In genomic region chr2:201858781-201859180, GRCh38 we compare ENCODE assay signal across 8 cellular contexts. TPM values are rescaled to one million over a fixed set of nuclear protein-coding genes. Genes with fewer than 3 reads are reported as not detected.
DNase-seq lines count a peak whose midpoint lies in the region; ATAC-seq and TF ChIP-seq lines count a peak whose summit lies in the region.

No MANE protein-coding gene starts in this region.

- H3K27me3 Mint-ChIP-seq in activated CD4-positive, alpha-beta T cell treated with anti-CD3 and anti-CD28 coated beads, Interleukin-2, amount 10 ng/mL, durations not matched to agents 7 days and 5 days: peaks cover 36% of the 10 kb centered on the region

- DNase-seq in activated CD4-positive, alpha-beta T cell treated with anti-CD3 and anti-CD28 coated beads, Interleukin-2, amount 10 ng/mL, durations not matched to agents 7 days and 5 days: peak; percentile 6
- DNase-seq in hepatocyte (ENCODE audit: low spot score) (peak; percentile 35), SK-N-SH (no peak), GDM1 (lab: John Stamatoyannopoulos, UW) (no peak), upper lobe of right lung (no peak), CD1c-positive myeloid dendritic cell (ENCODE audit: extremely low spot score) (no peak)
- peak; percentile 44 for DNase-seq in stimulated activated CD4-positive, alpha-beta T cell treated with anti-CD3 and anti-CD28 coated beads, Interleukin-1b, Interleukin-23, amount 100 ng/mL, for 48 hours

- H3K36me3 ChIP-seq in HUES6 (ENCODE audit: control insufficient read depth, insufficient read depth, low read length): no peaks in the 10 kb centered on the region
- no peaks in the 10 kb centered on the region for H3K36me3 ChIP-seq in hepatocyte (replicated peaks; ENCODE audit: insufficient read depth, low read depth)
- no peaks in the 10 kb centered on the region for H3K36me3 ChIP-seq in SK-N-SH (replicated peaks in 1 of 2; ENCODE audit: control insufficient read depth in 1 of 2, insufficient read depth in 2 of 2, low read length in 1 of 2)
- H3K36me3 ChIP-seq in upper lobe of right lung: no peaks in the 10 kb centered on the region

- H3K27ac ChIP-seq in HUES6 (ENCODE audit: low read depth, low read length) (no peak overlapping the region), hepatocyte (peak overlapping the region; percentile 33), SK-N-SH (ENCODE audit: low read depth in 2 of 2, low read length in 1 of 2) (peak overlapping the region in 1 of 2 experiments; percentile 41; a peak in 1 of 4 replicates), upper lobe of right lung (no peak overlapping the region)

- H3F3A ChIP-seq in SK-N-SH (replicated peaks; ENCODE audit: insufficient read depth): peaks cover 28% of the 10 kb centered on the region

- peaks cover 15% of the 10 kb centered on the region for H3K4me1 Mint-ChIP-seq in activated CD4-positive, alpha-beta T cell treated with anti-CD3 and anti-CD28 coated beads, Interleukin-2, amount 10 ng/mL, durations not matched to agents 7 days and 5 days

- H3K9ac ChIP-seq in HUES6 (ENCODE audit: low read length): peak overlapping the region; percentile 31
- no peak overlapping the region for H3K9ac ChIP-seq in SK-N-SH

- H3K4me1 ChIP-seq in HUES6 (ENCODE audit: control insufficient read depth, insufficient read depth, low read length) (peaks cover 33% of the 10 kb centered on the region), hepatocyte (ENCODE audit: insufficient read depth) (peaks cover 15% of the 10 kb centered on the region), SK-N-SH (ENCODE audit: control insufficient read depth in 1 of 2, insufficient read depth in 2 of 2, low read depth in 1 of 2, low read length in 1 of 2) (peaks cover 3 to 36% of the 10 kb centered on the region in 2 experiments), upper lobe of right lung (peaks cover 6% of the 10 kb centered on the region)

- no peaks in the 10 kb centered on the region for H3K27me3 ChIP-seq in HUES6 (ENCODE audit: control insufficient read depth, insufficient read depth, low read length)
- H3K27me3 ChIP-seq in hepatocyte: no peaks in the 10 kb centered on the region
- H3K27me3 ChIP-seq in SK-N-SH (ENCODE audit: insufficient read depth): no peaks in the 10 kb centered on the region
- peaks cover 15% of the 10 kb centered on the region for H3K27me3 ChIP-seq in upper lobe of right lung

- H3K27ac Mint-ChIP-seq in activated CD4-positive, alpha-beta T cell treated with anti-CD3 and anti-CD28 coated beads, Interleukin-2, amount 10 ng/mL, durations not matched to agents 7 days and 5 days: no peak overlapping the region

- CTCF ChIA-PET in activated CD4-positive, alpha-beta T cell treated with anti-CD3 and anti-CD28 coated beads, Interleukin-2, amount 10 ng/mL, durations not matched to agents 7 days and 5 days (lab: Charles Lee): interaction anchor here (1.5 kb wide), 1 partner anchor 11 kb away, joined by 3 read pairs; no protein-coding TSS in a partner anchor
- CTCF ChIA-PET in SK-N-SH (lab: Yijun Ruan, JAX): interaction anchor here (0.9 to 5.8 kb wide), 9 partner anchors 11 to 319 kb away, joined by 3 to 76 read pairs (median 8); partner anchors contain the start of gene CDK15

- no peaks in the 10 kb centered on the region for H3K36me3 Mint-ChIP-seq in activated CD4-positive, alpha-beta T cell treated with anti-CD3 and anti-CD28 coated beads, Interleukin-2, amount 10 ng/mL, durations not matched to agents 7 days and 5 days (ENCODE audit: low read depth)

- intact Hi-C loops in upper lobe of right lung (cut with DNase I): no loop called here

- no peaks in the 10 kb centered on the region for H3K9me2 ChIP-seq in hepatocyte (replicated peaks; ENCODE audit: insufficient read depth)
- H3K9me2 ChIP-seq in SK-N-SH: no peaks in the 10 kb centered on the region

- H3K4me3 Mint-ChIP-seq in activated CD4-positive, alpha-beta T cell treated with anti-CD3 and anti-CD28 coated beads, Interleukin-2, amount 10 ng/mL, durations not matched to agents 7 days and 5 days: no peak overlapping the region

- H3K9me3 ChIP-seq in HUES6 (ENCODE audit: control insufficient read depth, insufficient read depth, low read depth, low read length) (no peaks in the 10 kb centered on the region), hepatocyte (ENCODE audit: low read depth) (no peaks in the 10 kb centered on the region), SK-N-SH (no peaks in the 10 kb centered on the region), upper lobe of right lung (no peaks in the 10 kb centered on the region)

- TF ChIP-seq EP300 in SK-N-SH (IDR thresholded peaks at IDR 0.05; ENCODE audit: borderline replicate concordance in 1 of 2, low read depth in 1 of 2, low read length in 1 of 2): no peak

- H3K9me3 Mint-ChIP-seq in activated CD4-positive, alpha-beta T cell treated with anti-CD3 and anti-CD28 coated beads, Interleukin-2, amount 10 ng/mL, durations not matched to agents 7 days and 5 days: no peaks in the 10 kb centered on the region

- H3K4me2 ChIP-seq in hepatocyte: peak overlapping the region; percentile 69
- H3K4me2 ChIP-seq in SK-N-SH: no peak overlapping the region

- H3K4me3 ChIP-seq in HUES6 (ENCODE audit: low read depth, low read length) (peak overlapping the region; percentile 53), hepatocyte (no peak overlapping the region), SK-N-SH (ENCODE audit: low read depth in 2 of 2, low read length in 1 of 2) (no peak overlapping the region), upper lobe of right lung (no peak overlapping the region)

- TF ChIP-seq CTCF in hepatocyte (IDR thresholded peaks at IDR 0.05; ENCODE audit: poor library complexity) (no peak), SK-N-SH (IDR thresholded peaks at IDR 0.05) (no peak), upper lobe of right lung (IDR thresholded peaks at IDR 0.05) (no peak)

- 10% methylated on average over 11 of the region's 11 CpGs for WGBS in hepatocyte (ENCODE audit: low lambda C conversion rate, missing lambda C conversion rate)
- WGBS in SK-N-SH (ENCODE audit: low lambda C conversion rate): 96% methylated on average over 11 of the region's 11 CpGs

- TF ChIP-seq RAD21 in SK-N-SH (IDR thresholded peaks at IDR 0.05; ENCODE audit: low read length): no peak

- H4K20me1 ChIP-seq in hepatocyte (ENCODE audit: insufficient read depth, poor library complexity, severe bottlenecking) (no peaks in the 10 kb centered on the region), SK-N-SH (ENCODE audit: insufficient read depth) (no peaks in the 10 kb centered on the region)

- H2AFZ ChIP-seq in hepatocyte: peak overlapping the region; percentile 22
- no peak overlapping the region for H2AFZ ChIP-seq in SK-N-SH (ENCODE audit: low read depth)

- H3K79me2 ChIP-seq in hepatocyte (no peaks in the 10 kb centered on the region), SK-N-SH (ENCODE audit: insufficient read depth) (peaks cover 11% of the 10 kb centered on the region; the same call in 1 of the 2 replicates)

- POLR2A ChIA-PET in activated CD4-positive, alpha-beta T cell treated with anti-CD3 and anti-CD28 coated beads, Interleukin-2, amount 10 ng/mL, durations not matched to agents 7 days and 5 days (lab: Charles Lee): no interaction called here
- POLR2A ChIA-PET in SK-N-SH (lab: Yijun Ruan, JAX): no interaction called here

- ATAC-seq in upper lobe of right lung: no peak

TF ChIP-seq in SK-N-SH, 30 proteins besides CTCF, POLR2A, EP300 and RAD21 (continues in another document):
- no peak for TF ChIP-seq IRF3 (IDR thresholded peaks at IDR 0.05; ENCODE audit: low read depth, low read length)
- no peak for TF ChIP-seq CHD2 (IDR thresholded peaks at IDR 0.05; ENCODE audit: low read length, partially characterized antibody)
- no peak for TF ChIP-seq SIN3A (IDR thresholded peaks at IDR 0.05; ENCODE audit: borderline replicate concordance, low read depth, low read length)
- TF ChIP-seq POLR2AphosphoS5 (IDR thresholded peaks at IDR 0.05; ENCODE audit: low read depth, low read length): no peak
- no peak for TF ChIP-seq TCF12 (IDR thresholded peaks at IDR 0.05)
- no peak for TF ChIP-seq PBX3 (IDR thresholded peaks at IDR 0.05)
- no peak for TF ChIP-seq GABPA (IDR thresholded peaks at IDR 0.05; ENCODE audit: low read depth)
- TF ChIP-seq RCOR1 (IDR thresholded peaks at IDR 0.05; ENCODE audit: low read length): no peak
- TF ChIP-seq FOXM1 (IDR thresholded peaks at IDR 0.05; ENCODE audit: low read depth): no peak
- TF ChIP-seq MAX (IDR thresholded peaks at IDR 0.05; ENCODE audit: low read depth): no peak

RNA-seq across cellular contexts. Expression of gene CDK15, which starts 52.4 kb away (rescaled TPM):
- not detected for total RNA-seq in activated CD4-positive, alpha-beta T cell treated with anti-CD3 and anti-CD28 coated beads, Interleukin-2, amount 10 ng/mL, durations not matched to agents 7 days and 5 days
- total RNA-seq in hepatocyte (0.80 and 4.0 TPM in 2 replicates), upper lobe of right lung (6.0 TPM)
- polyA plus RNA-seq in hepatocyte (0.17 and 1.2 TPM in 2 replicates), SK-N-SH (2012; rRNA removed) (1.8 and 2.5 TPM in 2 replicates)
- 2.3 and 2.4 TPM in 2 replicates for polyA plus RNA-seq in SK-N-SH (2012; cell fraction: cytosol; rRNA removed)
- 3.0 and 4.6 TPM in 2 replicates for polyA plus RNA-seq in SK-N-SH (2012; cell fraction: nucleus; rRNA removed)

Comparison
In these comparisons a context has a peak if more than half of its experiments do, and no peak if none do; other contexts are left out.
1. DNase-seq: peak in activated CD4-positive, alpha-beta T cell treated with anti-CD3 and anti-CD28 coated beads, Interleukin-2, amount 10 ng/mL, durations not matched to agents 7 days and 5 days (single experiment), hepatocyte (single experiment) and stimulated activated CD4-positive, alpha-beta T cell treated with anti-CD3 and anti-CD28 coated beads, Interleukin-1b, Interleukin-23, amount 100 ng/mL, for 48 hours (single experiment); none in SK-N-SH (single experiment), GDM1 (single experiment), upper lobe of right lung (single experiment) and CD1c-positive myeloid dendritic cell (single experiment).